21 cellular contexts compared by ENCODE assay signal in the genomic region with DNA sequence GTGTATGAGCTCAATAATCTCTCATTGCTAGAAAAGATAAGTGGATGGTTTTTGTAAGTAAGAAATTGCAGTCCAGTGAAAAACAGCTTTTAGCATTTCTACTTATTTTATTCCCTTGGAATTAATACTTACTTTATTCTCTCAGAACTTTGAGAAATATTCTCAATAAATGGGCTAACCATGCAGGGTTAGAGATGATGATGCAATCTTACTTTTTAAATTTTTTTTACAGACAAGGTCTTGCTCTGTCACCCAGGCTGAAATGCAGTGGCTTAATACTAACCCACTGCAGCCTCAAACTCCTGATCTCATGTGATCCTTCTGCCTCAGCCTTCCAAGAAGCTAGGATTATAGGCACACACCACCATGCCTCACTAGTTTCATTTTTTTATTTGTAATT.
"Had no signal": no experiment of that assay in that cellular context is flagged by ENCODE, and none has a peak within 500 bp of the region (broad histone marks: within the 10 kb centered on the region; RNA-seq: fewer than 3 reads in every experiment).

No MANE protein-coding gene starts in this region.

- H3K4me1 ChIP-seq: esophagus muscularis mucosa, gastrocnemius medialis, left ventricle myocardium inferior, lower lobe of right lung, testis, transverse colon had no signal

- DNase-seq: effector memory CD8-positive, alpha-beta T cell; gastrocnemius medialis; glutamatergic neuron; immature natural killer cell; left ventricle myocardium inferior; lower lobe of right lung; natural killer cell; right cardiac atrium; stimulated activated CD4-positive, alpha-beta T cell treated with anti-CD3 and anti-CD28 coated beads, Interleukin-2, amount 100 ng/mL, for 48 hours; stimulated activated naive CD8-positive, alpha-beta T cell treated with anti-CD3 and anti-CD28 coated beads, Interleukin-15, Interleukin-2, amounts not matched to agents 100 U/mL and 50 U/mL, for 24 hours; testis; transverse colon had no signal

- H3K27me3 Mint-ChIP-seq: dendritic cell treated with granulocyte-macrophage colony-stimulating factor and Interleukin-4, amounts not matched to agents 40 ng/mL and 50 ng/mL, for 4 days; effector memory CD8-positive, alpha-beta T cell; memory B cell had no signal

- H3K36me3 Mint-ChIP-seq: immature natural killer cell, memory B cell, mesothelial cell of epicardium had no signal

- H3K4me1 Mint-ChIP-seq: immature natural killer cell, memory B cell, mesothelial cell of epicardium, neural crest cell had no signal

- H3K4me2 ChIP-seq: smooth muscle cell had no signal

- H3K9me3 Mint-ChIP-seq: neural crest cell had no signal

- H3K4me3 ChIP-seq: esophagus muscularis mucosa, gastrocnemius medialis, left ventricle myocardium inferior, lower lobe of right lung, smooth muscle cell, testis, transverse colon had no signal

- ATAC-seq: effector memory CD8-positive, alpha-beta T cell; gastrocnemius medialis; lower lobe of right lung; natural killer cell; right cardiac atrium; stimulated activated naive CD8-positive, alpha-beta T cell treated with anti-CD3 and anti-CD28 coated beads, Interleukin-15, Interleukin-2, amounts not matched to agents 100 U/mL and 50 U/mL, for 24 hours had no signal

- H3K36me3 ChIP-seq: esophagus muscularis mucosa, gastrocnemius medialis, left ventricle myocardium inferior, lower lobe of right lung, transverse colon had no signal

- H3K27ac Mint-ChIP-seq: dendritic cell treated with granulocyte-macrophage colony-stimulating factor and Interleukin-4, amounts not matched to agents 40 ng/mL and 50 ng/mL, for 4 days; effector memory CD8-positive, alpha-beta T cell; immature natural killer cell; memory B cell; mesothelial cell of epicardium; natural killer cell had no signal

- H3K27me3 ChIP-seq: esophagus muscularis mucosa, gastrocnemius medialis, testis, transverse colon had no signal

- H3K9me3 ChIP-seq: esophagus muscularis mucosa, gastrocnemius medialis, lower lobe of right lung, testis, transverse colon had no signal

- FAIRE-seq: colon, keratinocyte had no signal

- H3K4me3 Mint-ChIP-seq: dendritic cell treated with granulocyte-macrophage colony-stimulating factor and Interleukin-4, amounts not matched to agents 40 ng/mL and 50 ng/mL, for 4 days; effector memory CD8-positive, alpha-beta T cell; immature natural killer cell; memory B cell; mesothelial cell of epicardium; natural killer cell; neural crest cell had no signal

- H3K27ac ChIP-seq: epithelial cell of prostate, esophagus muscularis mucosa, gastrocnemius medialis, left ventricle myocardium inferior, lower lobe of right lung, testis, transverse colon had no signal
